Comparison of ENCODE assay signal across 8 cellular contexts in genomic region chr1:235326719-235327558, GRCh38. TPM values are rescaled to one million over a fixed set of nuclear protein-coding genes. Genes with fewer than 3 reads are reported as not detected.
A peak's percentile ranks its signal among the peaks of the same experiment; 100 is the strongest.
DNase-seq lines count a peak whose midpoint lies in the region; ATAC-seq and TF ChIP-seq lines count a peak whose summit lies in the region.

No MANE protein-coding gene starts in this region.

- POLR2A ChIA-PET in Panc1 (lab: Charles Lee), result interaction anchor here (0.6 kb wide), 1 partner anchor 19 kb away, joined by 11 read pairs; no protein-coding TSS in a partner anchor

- in situ Hi-C loops in Panc1 (cut with HindIII; ENCODE audit: low pct_unique_long_range_greater_than_20kb, low sequenced_read_pairs), result no loop called here

- H3K27me3 ChIP-seq in Panc1 (ENCODE audit: control insufficient read depth, insufficient read depth, low read length) (no peaks in the 10 kb centered on the region), neuron (ENCODE audit: insufficient read depth, low read length) (no peaks in the 10 kb centered on the region), subcutaneous abdominal adipose tissue (ENCODE audit: control insufficient read depth in 5 of 5, insufficient read depth in 4 of 5, low read length in 5 of 5) (peaks cover 0 to 4% (median 0%) of the 10 kb centered on the region in 5 donors)

- BruUV-seq in Panc1 (replicated peaks; lab: Mats Ljungman, UMichigan), result no TSS peak

- DNase-seq in D341Med (ENCODE audit: low spot score), result peak; percentile 64
- DNase-seq in Panc1 (ENCODE audit: low read depth, low spot score), result no peak
- peak; percentile 62 for DNase-seq in activated T-helper 9 cell treated with anti-CD3 and anti-CD28 coated beads, Interleukin-2, amount 50 U/mL, for 16 hours (ENCODE audit: low read depth)
- DNase-seq in foreskin fibroblast, result peak in 1 of 2 donors; percentile 50
- DNase-seq in DMS153 treated with DMSO at 0.1 percent for 48 hours (lab: John Stamatoyannopoulos, UW; ENCODE audit: unreplicated experiment), result no peak

- H3K4me1 ChIP-seq in Panc1 (ENCODE audit: control insufficient read depth, insufficient read depth, low read length) (peaks cover 20% of the 10 kb centered on the region), neuron (ENCODE audit: insufficient read depth, low read length) (peaks cover 27% of the 10 kb centered on the region), subcutaneous abdominal adipose tissue (ENCODE audit: control insufficient read depth in 5 of 5, insufficient read depth in 5 of 5, low read length in 5 of 5) (peaks cover 5 to 51% (median 42%) of the 10 kb centered on the region in 5 donors)

- peak overlapping the region; percentile 87 to 100 (median 97) for H3K9ac ChIP-seq in subcutaneous abdominal adipose tissue (ENCODE audit: low read length in 5 of 5)

- peak overlapping the region; percentile 93 for H3K27ac ChIP-seq in Panc1 (ENCODE audit: low read length)
- peak overlapping the region; percentile 95 for H3K27ac ChIP-seq in subcutaneous abdominal adipose tissue (ENCODE audit: low read depth, low read length)

- peak overlapping the region; percentile 39 for H2AFZ ChIP-seq in neuron (ENCODE audit: low read depth, low read length)

- ATAC-seq in HG02642 (IDR thresholded peaks at IDR 0.05; ENCODE audit: poor library complexity, unreplicated experiment) (peak; percentile 16), Panc1 (peak; percentile 4)

- no peak for TF ChIP-seq CTCF in Panc1 (IDR thresholded peaks at IDR 0.05)
- no peak for TF ChIP-seq CTCF in foreskin fibroblast (IDR thresholded peaks at IDR 0.05; ENCODE audit: low read depth, low read length)

- CTCF ChIA-PET in Panc1 (lab: Charles Lee), result no interaction called here

- peak overlapping the region; percentile 94 to 95 for H3K4me3 ChIP-seq in Panc1 (ENCODE audit: low read depth in 2 of 2, low read length in 2 of 2)
- peak overlapping the region; percentile 94 to 95 for H3K4me3 ChIP-seq in foreskin fibroblast (ENCODE audit: low read depth in 1 of 2, low read length in 2 of 2)
- peak overlapping the region; percentile 93 for H3K4me3 ChIP-seq in neuron (ENCODE audit: low read length)
- peak overlapping the region; percentile 89 to 96 (median 93) for H3K4me3 ChIP-seq in subcutaneous abdominal adipose tissue (ENCODE audit: low read depth in 1 of 5, low read length in 5 of 5)

- H3K9me3 ChIP-seq in Panc1 (ENCODE audit: control insufficient read depth, insufficient read depth, low read depth, low read length), result no peaks in the 10 kb centered on the region
- no peaks in the 10 kb centered on the region for H3K9me3 ChIP-seq in neuron (ENCODE audit: low read length)
- no peaks in the 10 kb centered on the region for H3K9me3 ChIP-seq in subcutaneous abdominal adipose tissue (ENCODE audit: control insufficient read depth in 5 of 5, low read length in 5 of 5)

- intact Hi-C loops in Panc1 (cut with micrococcal nuclease; ENCODE audit: unreplicated experiment), result loop anchor here (5.0 kb wide), 1 partner anchor 75 kb away; no protein-coding TSS in a partner anchor

- peaks cover 16% of the 10 kb centered on the region for H3K36me3 ChIP-seq in Panc1 (ENCODE audit: control insufficient read depth, insufficient read depth, low read length)
- H3K36me3 ChIP-seq in neuron (ENCODE audit: insufficient read depth, low read length), result peaks cover 12% of the 10 kb centered on the region
- no peaks in the 10 kb centered on the region for H3K36me3 ChIP-seq in subcutaneous abdominal adipose tissue (ENCODE audit: control insufficient read depth in 5 of 5, insufficient read depth in 5 of 5, low read length in 5 of 5)

RNA-seq across cellular contexts. Expression of gene ARID4B, which starts 1.0 kb away (rescaled TPM):
- 37.5 TPM for total RNA-seq in Panc1 (2021; ENCODE audit: unreplicated experiment)
- 17.7 TPM for polyA plus RNA-seq in Panc1 (2012; ENCODE audit: insufficient read length)

RNA-seq across cellular contexts. Expression of gene GGPS1, which starts 1.4 kb away (rescaled TPM):
- 60.6 TPM for total RNA-seq in Panc1 (2021; ENCODE audit: unreplicated experiment)
- 35.4 TPM for polyA plus RNA-seq in Panc1 (2012; ENCODE audit: insufficient read length)

RNA-seq across cellular contexts. Expression of gene TBCE, which starts 40.3 kb away (rescaled TPM):
- total RNA-seq in Panc1 (2021; ENCODE audit: unreplicated experiment), result 72.0 TPM
- polyA plus RNA-seq in Panc1 (2012; ENCODE audit: insufficient read length), result 56.0 TPM

Comparison
In these comparisons a context has a peak if more than half of its experiments do, and no peak if none do; other contexts are left out.
1. DNase-seq: peak in D341Med (single experiment) and activated T-helper 9 cell treated with anti-CD3 and anti-CD28 coated beads, Interleukin-2, amount 50 U/mL, for 16 hours (single experiment); none in Panc1 (single experiment) and DMS153 treated with DMSO at 0.1 percent for 48 hours (single experiment).
2. Peak in every context shown above with its lines, with median percentiles within 50 percentile points of each other: H3K4me3 ChIP-seq.